Comparison of ENCODE assay signal across 32 cellular contexts in the genomic region with DNA sequence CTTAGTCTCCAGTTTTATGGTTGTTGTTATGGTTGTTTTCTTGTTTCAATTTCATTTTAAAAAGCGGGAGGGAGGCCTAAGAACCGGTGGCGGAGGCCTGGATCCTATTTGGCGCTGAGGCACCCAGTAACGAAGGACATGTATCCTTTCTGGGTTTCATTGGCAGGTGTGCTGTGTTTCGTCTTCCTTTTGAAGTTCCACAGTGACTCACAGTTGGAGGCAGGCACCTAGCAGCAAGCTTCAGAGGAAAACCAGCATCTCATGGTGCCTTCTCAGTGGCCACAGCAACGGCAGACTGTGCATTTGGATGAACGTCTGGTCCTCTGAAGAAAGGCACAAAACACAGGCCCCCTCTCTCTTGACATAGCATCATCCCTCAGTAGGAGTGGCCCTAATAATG.
"Had no signal": no experiment of that assay in that cellular context is flagged by ENCODE, and none has a peak within 500 bp of the region (broad histone marks: within the 10 kb centered on the region; RNA-seq: fewer than 3 reads in every experiment).

No MANE protein-coding gene starts in this region.

- DNase-seq: Karpas-422, NCI-H1048, NCI-H1092 treated with DMSO at 0.1 percent for 48 hours, NCI-H1105 treated with DMSO at 0.1 percent for 48 hours, NCI-H1417, NCI-H1436, NCI-H146, NCI-H1694, NCI-H187, NCI-H1930, NCI-H2029 treated with DMSO at 0.1 percent for 48 hours, NCI-H2081 treated with DMSO at 0.1 percent for 48 hours, NCI-H2107, NCI-H2171, NCI-H226, NCI-H446 treated with DMSO at 0.1 percent for 48 hours, NCI-H510A, NCI-H524, NCI-H526, NCI-H69, NCI-H748 treated with DMSO at 0.1 percent for 48 hours, NCI-H82, OCI-M1, PC-3, Peyer's patch, Right ventricle myocardium superior, RPMI8226, SHP77 treated with DMSO at 0.1 percent for 48 hours, SK-N-SH, SW 1271, T-helper 1 cell had no signal

- H3K4me3 ChIP-seq: Peyer's patch, SJSA1 had no signal

- H3K27ac ChIP-seq: Peyer's patch, SJSA1 had no signal

- H3K4me2 ChIP-seq: SK-N-SH had no signal

- H3K4me1 ChIP-seq: Peyer's patch, SJSA1 had no signal

- ATAC-seq: PC-3 had no signal

- H3K36me3 ChIP-seq: Peyer's patch, SJSA1 had no signal

- H3K9me3 ChIP-seq: Peyer's patch, SJSA1, SK-N-SH had no signal

- H3K9ac ChIP-seq: SK-N-SH had no signal

- H3K27me3 ChIP-seq: Peyer's patch, SJSA1 had no signal
